In the genomic region with DNA sequence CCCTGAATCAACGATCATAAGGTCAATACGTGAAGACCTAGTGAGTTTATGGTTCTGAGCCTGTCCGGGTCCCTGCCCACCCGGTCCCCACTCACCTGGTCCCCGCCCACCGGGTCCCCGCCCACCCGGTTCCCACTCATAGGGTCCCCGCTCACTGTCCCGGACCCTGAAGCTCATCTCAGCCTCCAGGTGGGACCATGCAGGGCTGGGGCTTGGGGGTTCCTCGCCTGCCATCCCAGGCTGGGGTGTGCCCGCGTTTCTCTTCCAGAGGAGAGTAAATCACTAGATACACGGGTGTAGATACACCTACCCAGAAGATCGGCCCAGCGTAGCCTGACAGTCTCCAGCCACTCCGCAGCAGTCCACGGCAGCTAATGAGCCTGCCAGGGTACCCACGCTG, we compare ENCODE assay signal across 16 cellular contexts.
DNase-seq lines count a peak whose midpoint lies in the region; ATAC-seq lines count a peak whose summit lies in the region.
"Had no signal": no experiment of that assay in that cellular context is flagged by ENCODE, and none has a peak within 500 bp of the region (broad histone marks: within the 10 kb centered on the region; RNA-seq: fewer than 3 reads in every experiment).

No MANE protein-coding gene starts in this region.

- H2BK15ac ChIP-seq in neuronal stem cell (ENCODE audit: low read length), result no peak overlapping the region

- H3K18ac ChIP-seq in neuronal stem cell (ENCODE audit: low read length), result no peak overlapping the region

- 84% methylated on average over 19 of the region's 19 CpGs for WGBS in right cardiac atrium
- no CpG with 5 or more reads among the region's 19 CpGs for WGBS in neuronal stem cell (ENCODE audit: extremely low coverage in 2 of 2, insufficient read length in 2 of 2, insufficient replicate concordance in 1 of 2), 2 donors

- no peak for ATAC-seq in right cardiac atrium
- peak; percentile 27 for ATAC-seq in esophagus mucosa
- ATAC-seq in GM21390 (IDR thresholded peaks at IDR 0.05; ENCODE audit: unreplicated experiment), result no peak
- ATAC-seq: stimulated activated memory B cell treated with anti-CD40 and anti-IgM and Interleukin-4, amounts not matched to agents 10 μg/mL and 1 μg/mL and 100 μg/mL, for 72 hours had no signal

- H3K9me3 ChIP-seq in right cardiac atrium (ENCODE audit: control insufficient read depth, low read length), result no peaks in the 10 kb centered on the region
- no peaks in the 10 kb centered on the region for H3K9me3 ChIP-seq in neuronal stem cell (replicated peaks in 1 of 2; ENCODE audit: control insufficient read depth in 2 of 2, insufficient read depth in 1 of 2, low read depth in 1 of 2, low read length in 2 of 2)
- H3K9me3 ChIP-seq: esophagus squamous epithelium, gastrocnemius medialis, MG63, SJCRH30, thoracic aorta had no signal

- no peak overlapping the region for H2AK5ac ChIP-seq in neuronal stem cell (ENCODE audit: low read depth, low read length)

- no peak overlapping the region for H3K4me2 ChIP-seq in neuronal stem cell (ENCODE audit: insufficient read depth, low read length, poor library complexity, severe bottlenecking)

- H2AFZ ChIP-seq in neuronal stem cell (ENCODE audit: low read length), result peak overlapping the region; percentile 42

- H3K9ac ChIP-seq in neuronal stem cell (ENCODE audit: low read depth, low read length, poor library complexity), result no peak overlapping the region

- no peak overlapping the region for H3K23ac ChIP-seq in neuronal stem cell (ENCODE audit: low read depth, low read length, poor library complexity)

- H2BK12ac ChIP-seq in neuronal stem cell (ENCODE audit: low read length), result no peak overlapping the region

- intact Hi-C loops in right cardiac atrium (cut with DNase I), result loop anchor here (5.0 to 10.0 kb wide), 5 partner anchors 54 to 644 kb away; no protein-coding TSS in a partner anchor
- intact Hi-C loops in cardiac septum (cut with DNase I), result loop anchor here (2.0 to 10.0 kb wide), 2 partner anchors 134 to 210 kb away; a partner anchor contains a TSS

- H3K27ac ChIP-seq in right cardiac atrium (ENCODE audit: low read length) (no peak overlapping the region), neuronal stem cell (replicated peaks; ENCODE audit: low read length) (no peak overlapping the region)
- H3K27ac ChIP-seq: SJCRH30, thoracic aorta had no signal

- no peak overlapping the region for H3K4ac ChIP-seq in neuronal stem cell (ENCODE audit: low read length)

- H3K36me3 ChIP-seq in neuronal stem cell (replicated peaks in 1 of 2; ENCODE audit: control insufficient read depth in 2 of 2, insufficient read depth in 2 of 2, low read length in 2 of 2), result no peaks in the 10 kb centered on the region
- H3K36me3 ChIP-seq: esophagus squamous epithelium, gastrocnemius medialis, MG63, SJCRH30, thoracic aorta had no signal

- no peak overlapping the region for H2BK5ac ChIP-seq in neuronal stem cell (ENCODE audit: low read length)

- no peaks in the 10 kb centered on the region for H3K27me3 ChIP-seq in right cardiac atrium (ENCODE audit: control insufficient read depth, insufficient read depth)
- H3K27me3 ChIP-seq in neuronal stem cell (ENCODE audit: control insufficient read depth in 3 of 3, insufficient read depth in 3 of 3, low read depth in 1 of 3, low read length in 3 of 3), result peaks cover 0 to 20% (median 0%) of the 10 kb centered on the region in 3 experiments
- H3K27me3 ChIP-seq: esophagus squamous epithelium, gastrocnemius medialis, MG63, SJCRH30 had no signal

- no peak overlapping the region for H2BK120ac ChIP-seq in neuronal stem cell (ENCODE audit: low read depth, low read length)

- no peak overlapping the region for H4K91ac ChIP-seq in neuronal stem cell (ENCODE audit: low read depth, low read length, poor library complexity)

- no peak overlapping the region for H4K8ac ChIP-seq in neuronal stem cell (ENCODE audit: low read depth, low read length)

- H3K4me3 ChIP-seq in right cardiac atrium (ENCODE audit: low read length), result no peak overlapping the region
- no peak overlapping the region for H3K4me3 ChIP-seq in neuronal stem cell (ENCODE audit: low read length in 2 of 2)
- H3K4me3 ChIP-seq: MG63, SJCRH30 had no signal

- H3K4me1 ChIP-seq in right cardiac atrium (ENCODE audit: control insufficient read depth, insufficient read depth, low read length) (no peaks in the 10 kb centered on the region), neuronal stem cell (ENCODE audit: control insufficient read depth in 2 of 2, insufficient read depth in 1 of 2, low read depth in 1 of 2, low read length in 2 of 2) (peaks cover 2 to 9% of the 10 kb centered on the region in 2 donors)
- H3K4me1 ChIP-seq: SJCRH30 had no signal

- no peak overlapping the region for H3K14ac ChIP-seq in neuronal stem cell (ENCODE audit: low read length)

- DNase-seq in right cardiac atrium (peak in 2 of 3 donors; percentile 39 to 66), cardiac septum (ENCODE audit: low spot score) (no peak), neuronal stem cell (ENCODE audit: low spot score) (no peak), NCI-H510A (lab: John Stamatoyannopoulos, UW) (no peak), mesenteric fat pad (ENCODE audit: low spot score) (no peak)
- no peak for DNase-seq in stimulated activated CD4-positive, alpha-beta T cell treated with anti-CD3 and anti-CD28 coated beads, Interleukin-1b, Interleukin-23, amount 100 ng/mL, for 48 hours
- DNase-seq: esophagus squamous epithelium, GOT3, MG63, NCI-H2081 treated with DMSO at 0.1 percent for 48 hours had no signal

- no peaks in the 10 kb centered on the region for H3K79me1 ChIP-seq in neuronal stem cell (ENCODE audit: low read depth, low read length)

Comparison
In these comparisons a context has a peak if more than half of its experiments do, and no peak if none do; other contexts are left out.
1. DNase-seq: peak in right cardiac atrium (2 of 3); none in cardiac septum (single experiment), neuronal stem cell (single experiment), stimulated activated CD4-positive, alpha-beta T cell treated with anti-CD3 and anti-CD28 coated beads, Interleukin-1b, Interleukin-23, amount 100 ng/mL, for 48 hours (single experiment), NCI-H510A (single experiment) and mesenteric fat pad (single experiment).